Comparison of ENCODE assay signal across 18 cellular contexts in the genomic region with DNA sequence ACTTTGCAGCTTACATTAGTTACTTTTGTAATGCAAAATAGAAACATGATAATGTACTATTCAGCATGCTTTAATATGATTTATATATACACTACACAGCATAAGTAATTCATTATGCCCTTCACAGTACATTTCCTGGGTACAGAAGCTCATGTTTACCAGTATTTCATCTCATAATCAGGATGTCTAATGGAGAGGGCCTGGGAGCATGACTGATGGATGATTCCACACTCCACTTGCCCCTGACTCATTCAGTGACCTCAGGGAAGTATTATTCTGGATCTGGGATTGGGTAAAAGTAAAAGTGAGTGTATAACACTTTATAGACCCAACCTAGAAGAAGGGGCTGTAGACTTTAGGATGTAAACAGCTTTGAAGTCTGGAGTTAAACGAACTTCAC. TPM values are rescaled to one million over a fixed set of nuclear protein-coding genes. Genes with fewer than 3 reads are reported as not detected.
A peak's percentile ranks its signal among the peaks of the same experiment; 100 is the strongest.
DNase-seq lines count a peak whose midpoint lies in the region; ATAC-seq and TF ChIP-seq lines count a peak whose summit lies in the region.
"Had no signal": no experiment of that assay in that cellular context is flagged by ENCODE, and none has a peak within 500 bp of the region (broad histone marks: within the 10 kb centered on the region; RNA-seq: fewer than 3 reads in every experiment).

No MANE protein-coding gene starts in this region.

- H3K79me2 ChIP-seq in GM23248 (ENCODE audit: insufficient read depth) (no peaks in the 10 kb centered on the region), mammary epithelial cell (ENCODE audit: insufficient read depth, low read length) (no peaks in the 10 kb centered on the region)

- H4K20me1 ChIP-seq in GM23248 (ENCODE audit: insufficient read depth) = no peaks in the 10 kb centered on the region
- no peaks in the 10 kb centered on the region for H4K20me1 ChIP-seq in mammary epithelial cell (ENCODE audit: insufficient read depth, low read length)
- H4K20me1 ChIP-seq: BLaER1 treated with 17β-estradiol and CSF1 and Interleukin-3, amounts not matched to agents 10 nM and 100 nM had no signal

- intact Hi-C loops in mammary epithelial cell (cut with micrococcal nuclease) = no loop called here

- in situ Hi-C loops in GM23248 (cut with MboI) = no loop called here
- in situ Hi-C loops in mammary epithelial cell (cut with MboI; ENCODE audit: low sequenced_read_pairs in 2 of 2) = no loop called here

- H3K36me3 Mint-ChIP-seq in T-helper 17 cell (ENCODE audit: low read depth) = peaks cover 2% of the 10 kb centered on the region
- no peaks in the 10 kb centered on the region for H3K36me3 Mint-ChIP-seq in natural killer cell treated with Interleukin-12 subunit alpha and Interleukin-12 subunit beta and Interleukin-15 and Interleukin-18, amount 100 ng/mL, for 72 hours

- DNase-seq in GM23248 (peak; percentile 51), NCI-H226 (peak; percentile 77), mammary epithelial cell (peak; percentile 66), kidney tubule cell (ENCODE audit: low spot score) (peak; percentile 72), T-helper 17 cell (no peak), cerebellum (ENCODE audit: low spot score) (no peak)
- no peak for DNase-seq in natural killer cell treated with Interleukin-12 subunit alpha and Interleukin-12 subunit beta and Interleukin-15 and Interleukin-18, amount 100 ng/mL, for 72 hours (ENCODE audit: low spot score)
- DNase-seq: activated CD4-positive, alpha-beta T cell treated with anti-CD3 and anti-CD28 coated beads, Interleukin-2, amount 50 U/mL, for 48 hours; activated T-cell treated with anti-CD3 and anti-CD28 coated beads, Interleukin-2, amount 50 U/mL, for 1 hour; DND-41; Karpas-422; NCI-H524; pancreas; SW 1271 had no signal

- dilution Hi-C loops in mammary epithelial cell (cut with HindIII; ENCODE audit: low sequenced_read_pairs) = no loop called here

- no peaks in the 10 kb centered on the region for H3K9me3 Mint-ChIP-seq in natural killer cell treated with Interleukin-12 subunit alpha and Interleukin-12 subunit beta and Interleukin-15 and Interleukin-18, amount 100 ng/mL, for 72 hours

- no peaks in the 10 kb centered on the region for H3K36me3 ChIP-seq in GM23248 (ENCODE audit: low read depth)
- no peaks in the 10 kb centered on the region for H3K36me3 ChIP-seq in mammary epithelial cell (ENCODE audit: insufficient read depth, low read length)
- H3K36me3 ChIP-seq: BLaER1 treated with 17β-estradiol and CSF1 and Interleukin-3, amounts not matched to agents 10 nM and 100 nM; pancreas; tibial nerve had no signal

- H3K27ac ChIP-seq in GM23248 (no peak overlapping the region), mammary epithelial cell (ENCODE audit: insufficient read depth, low read depth, low read length) (no peak overlapping the region)
- H3K27ac ChIP-seq: BLaER1 treated with 17β-estradiol and CSF1 and Interleukin-3, amounts not matched to agents 10 nM and 100 nM; pancreas; tibial nerve had no signal

- 0 out of 2 replicates have a peak, but pooled peaks cover 2% of the 10 kb centered on the region for H3K27me3 ChIP-seq in GM23248 (replicated peaks; ENCODE audit: insufficient read depth)
- H3K27me3 ChIP-seq in mammary epithelial cell (ENCODE audit: insufficient read depth, low read length) = no peaks in the 10 kb centered on the region
- H3K27me3 ChIP-seq: BLaER1 treated with 17β-estradiol and CSF1 and Interleukin-3, amounts not matched to agents 10 nM and 100 nM; pancreas; tibial nerve had no signal

- ATAC-seq in T-helper 17 cell (no peak), GM18511 (IDR thresholded peaks at IDR 0.05; ENCODE audit: unreplicated experiment) (no peak)
- ATAC-seq in natural killer cell treated with Interleukin-12 subunit alpha and Interleukin-12 subunit beta and Interleukin-15 and Interleukin-18, amount 100 ng/mL, for 72 hours = no peak
- ATAC-seq: activated naive CD4-positive, alpha-beta T cell treated with anti-CD3 and anti-CD28 coated beads, Interleukin-2, amount 50 U/mL, for 72 hours; pancreas had no signal

- H3K4me3 Mint-ChIP-seq in T-helper 17 cell = no peak overlapping the region
- H3K4me3 Mint-ChIP-seq in natural killer cell treated with Interleukin-12 subunit alpha and Interleukin-12 subunit beta and Interleukin-15 and Interleukin-18, amount 100 ng/mL, for 72 hours = no peak overlapping the region

- peaks cover 2% of the 10 kb centered on the region for H3K4me1 Mint-ChIP-seq in T-helper 17 cell
- H3K4me1 Mint-ChIP-seq in natural killer cell treated with Interleukin-12 subunit alpha and Interleukin-12 subunit beta and Interleukin-15 and Interleukin-18, amount 100 ng/mL, for 72 hours (ENCODE audit: low read depth in 2 of 2) = no peaks in the 10 kb centered on the region

- H2AFZ ChIP-seq in GM23248 (no peak overlapping the region), mammary epithelial cell (ENCODE audit: low read depth, low read length) (no peak overlapping the region)

- no peaks in the 10 kb centered on the region for H3K27me3 Mint-ChIP-seq in T-helper 17 cell
- H3K27me3 Mint-ChIP-seq in natural killer cell treated with Interleukin-12 subunit alpha and Interleukin-12 subunit beta and Interleukin-15 and Interleukin-18, amount 100 ng/mL, for 72 hours = no peaks in the 10 kb centered on the region

- 69 to 76% methylated on average over 1 of the region's 1 CpG for WGBS in GM23248 (ENCODE audit: low coverage in 1 of 2, low lambda C conversion rate in 2 of 2, missing lambda C conversion rate in 2 of 2), 2 experiments
- WGBS in mammary epithelial cell (ENCODE audit: low coverage, missing lambda C conversion rate) = 80% methylated on average over 1 of the region's 1 CpG

- H3K27ac Mint-ChIP-seq in T-helper 17 cell = no peak overlapping the region
- H3K27ac Mint-ChIP-seq in natural killer cell treated with Interleukin-12 subunit alpha and Interleukin-12 subunit beta and Interleukin-15 and Interleukin-18, amount 100 ng/mL, for 72 hours = no peak overlapping the region

- CTCF ChIA-PET in mammary epithelial cell (lab: Charles Lee; ENCODE audit: low non-redundant PET) = no interaction called here

- TF ChIP-seq CTCF in mammary epithelial cell (conservative IDR thresholded peaks at IDR 0.05 in 1 of 2, IDR thresholded peaks at IDR 0.05 in 1 of 2; ENCODE audit: extremely low read depth in 1 of 2, insufficient read depth in 1 of 2, low read depth in 1 of 2, low read length in 2 of 2) = no peak

- H3K4me3 ChIP-seq in GM23248 = no peak overlapping the region
- H3K4me3 ChIP-seq in mammary epithelial cell (replicated peaks in 1 of 3; ENCODE audit: insufficient read depth in 1 of 3, low read depth in 2 of 3, low read length in 3 of 3) = no peak overlapping the region
- H3K4me3 ChIP-seq: BLaER1 treated with 17β-estradiol and CSF1 and Interleukin-3, amounts not matched to agents 10 nM and 100 nM; pancreas; tibial nerve had no signal

- H3K9ac ChIP-seq in GM23248 (no peak overlapping the region), mammary epithelial cell (ENCODE audit: insufficient read depth, low read length) (no peak overlapping the region)
- H3K9ac ChIP-seq: BLaER1 treated with 17β-estradiol and CSF1 and Interleukin-3, amounts not matched to agents 10 nM and 100 nM had no signal

- no peaks in the 10 kb centered on the region for H3F3A ChIP-seq in GM23248 (ENCODE audit: insufficient read depth)

- no peak overlapping the region for H3K4me2 ChIP-seq in GM23248 (ENCODE audit: unreplicated experiment)
- no peak overlapping the region for H3K4me2 ChIP-seq in mammary epithelial cell (ENCODE audit: insufficient read depth, low read depth, low read length)
- H3K4me2 ChIP-seq: BLaER1 treated with 17β-estradiol and CSF1 and Interleukin-3, amounts not matched to agents 10 nM and 100 nM had no signal

- H3K9me3 ChIP-seq in GM23248 (ENCODE audit: low read depth) = no peaks in the 10 kb centered on the region
- no peaks in the 10 kb centered on the region for H3K9me3 ChIP-seq in mammary epithelial cell (replicated peaks; ENCODE audit: insufficient read depth, low read length)
- H3K9me3 ChIP-seq in T-helper 17 cell (ENCODE audit: control insufficient read depth, low read length, poor library complexity, severe bottlenecking) = no peaks in the 10 kb centered on the region
- H3K9me3 ChIP-seq: pancreas, tibial nerve had no signal

- BruUV-seq in mammary epithelial cell (replicated peaks; lab: Mats Ljungman, UMichigan) = no TSS peak

- no peaks in the 10 kb centered on the region for H3K9me2 ChIP-seq in GM23248 (ENCODE audit: insufficient read depth)

- H3K4me1 ChIP-seq in GM23248 (ENCODE audit: insufficient read depth) (no peaks in the 10 kb centered on the region), mammary epithelial cell (ENCODE audit: insufficient read depth, low read length) (peaks cover 3% of the 10 kb centered on the region)
- H3K4me1 ChIP-seq: pancreas, tibial nerve had no signal

RNA-seq across cellular contexts. Expression of a gene that starts 31.4 kb away (rescaled TPM):
- under 0.01 TPM in 2 replicates for total RNA-seq in GM23248 (2014; rRNA removed; shearing (Covaris generic))
- not detected in 2 replicates for polyA plus RNA-seq in GM23248 (2016; fragmentation: Nextera tagmentation; extraction: Ambion mirVana)
- 1 to 10 TPM; 3.6 to 4.5 TPM for total RNA-seq in mammary epithelial cell
- 0.52 TPM for polyA plus RNA-seq in mammary epithelial cell
- 0.57 TPM for polyA minus RNA-seq in mammary epithelial cell
- 10 to 100 TPM; 53.7 to 69.9 TPM for total RNA-seq in T-helper 17 cell
- 23.6 TPM for total RNA-seq in cerebellum
- total RNA-seq in natural killer cell treated with Interleukin-12 subunit alpha and Interleukin-12 subunit beta and Interleukin-15 and Interleukin-18, amount 100 ng/mL, for 72 hours = 1 to 10 TPM; 3.1 to 5.8 TPM

Comparison
In these comparisons a context has a peak if more than half of its experiments do, and no peak if none do; other contexts are left out.
1. DNase-seq: peak in GM23248 (single experiment), NCI-H226 (single experiment), mammary epithelial cell (single experiment) and kidney tubule cell (single experiment); none in T-helper 17 cell (0 of 3), cerebellum (single experiment) and natural killer cell treated with Interleukin-12 subunit alpha and Interleukin-12 subunit beta and Interleukin-15 and Interleukin-18, amount 100 ng/mL, for 72 hours (single experiment).